ENCODE assay signal across 8 cellular contexts in the genomic region with DNA sequence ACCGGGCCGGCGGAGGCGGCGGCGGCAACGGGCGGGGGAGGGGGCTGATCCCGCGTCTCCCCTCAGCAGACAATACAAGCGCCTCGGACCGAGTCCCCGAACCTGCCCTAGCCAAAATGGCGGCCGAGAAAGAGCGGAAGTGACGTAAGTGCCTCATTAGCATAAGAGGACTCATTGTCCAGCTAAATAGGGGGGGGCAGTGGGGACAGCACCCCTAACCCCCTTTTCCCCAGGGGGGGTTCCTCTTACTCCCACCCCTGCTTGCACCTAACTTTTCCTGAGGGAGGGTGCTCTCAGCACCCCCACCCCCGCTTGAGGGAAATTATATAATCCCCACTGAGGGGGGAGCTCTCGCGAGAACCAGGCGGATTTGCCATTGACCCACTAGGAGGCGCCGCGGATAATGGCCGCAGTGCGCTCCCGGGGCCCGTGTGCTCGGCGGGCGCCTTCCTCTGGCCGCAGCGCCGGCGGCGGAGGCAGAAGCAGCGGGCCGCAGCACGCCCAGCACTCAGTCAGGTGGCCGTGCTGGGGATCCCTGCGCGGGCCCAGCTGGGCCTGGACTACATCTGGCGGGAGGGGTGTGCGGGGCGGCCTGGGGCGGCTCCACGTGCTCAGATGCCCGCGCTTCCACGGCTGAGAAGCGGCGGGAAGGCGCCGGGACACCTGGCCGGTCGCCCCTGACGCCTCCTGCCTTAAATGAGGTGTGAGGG. TPM values are rescaled to one million over a fixed set of nuclear protein-coding genes. Genes with fewer than 3 reads are reported as not detected.
DNase-seq lines count a peak whose midpoint lies in the region; ATAC-seq and TF ChIP-seq lines count a peak whose summit lies in the region.

TSS of gene ADNP (minus strand) at position 132 of the 710 bp plus-strand sequence. CDS start 27,441 bp downstream, outside the sequence.

- WGBS in upper lobe of left lung, 2 donors, result 0 to 2% methylated on average over 15 to 19 of the region's 58 CpGs

- TF ChIP-seq EP300 in upper lobe of left lung (IDR thresholded peaks at IDR 0.05), result peak in 1 of 4 donors; percentile 37

- H3K27me3 ChIP-seq in upper lobe of left lung, result no peaks in the 10 kb centered on the region

- intact Hi-C loops in T-helper 1 cell treated with Interleukin-12 subunit alpha and Interleukin-12 subunit beta and Interleukin-4 antibody, amounts not matched to agents 30 ng/mL and 1 ng/mL, for 36 hours (cut with micrococcal nuclease), result loop anchor here (1.0 to 10.0 kb wide), 4 partner anchors 27 to 1017 kb away; partner anchors contain the start of genes DPM1, MOCS3, PARD6B and SPATA2
- intact Hi-C loops in left cardiac atrium (cut with DNase I), result no loop called here
- intact Hi-C loops in posterior vena cava (cut with DNase I), result no loop called here

- peaks cover 27 to 40% (median 34%) of the 10 kb centered on the region in 4 donors for H3K4me1 ChIP-seq in upper lobe of left lung

- peak within 1 kb of the TSS; percentile 97 to 100 (median 99) for H3K27ac ChIP-seq in upper lobe of left lung

- TF ChIP-seq POLR2A in GM15510 (IDR thresholded peaks at IDR 0.05; ENCODE audit: borderline replicate concordance, extremely low read depth, insufficient read length), result peak; percentile 80
- TF ChIP-seq POLR2A in upper lobe of left lung (IDR thresholded peaks at IDR 0.05), result peak in 3 of 4 donors; percentile 27 to 84 (median 84)

- peak; percentile 55 for ATAC-seq in HG02884 (IDR thresholded peaks at IDR 0.05; ENCODE audit: unreplicated experiment)
- ATAC-seq in left cardiac atrium, result peak; percentile 87 to 89
- peak; percentile 94 to 95 for ATAC-seq in upper lobe of left lung (ENCODE audit: low FRiP score in 2 of 2)

- H3K36me3 ChIP-seq in upper lobe of left lung, result peaks cover 12 to 40% (median 21%) of the 10 kb centered on the region in 4 donors

- no peaks in the 10 kb centered on the region for H3K9me3 ChIP-seq in upper lobe of left lung

- DNase-seq in NCI-H1694 (lab: John Stamatoyannopoulos, UW) (peak; percentile 36), amniotic epithelial cell (ENCODE audit: low read depth) (peak; percentile 95), left cardiac atrium (peak; percentile 93), posterior vena cava (ENCODE audit: low spot score) (peak; percentile 97), upper lobe of left lung (peak; percentile 92 to 96)

- peak within 1 kb of the TSS; percentile 81 to 95 (median 94) for H3K4me3 ChIP-seq in upper lobe of left lung

- TF ChIP-seq CTCF in upper lobe of left lung (IDR thresholded peaks at IDR 0.05), result peak; percentile 45 to 93 (median 88)

RNA-seq across cellular contexts. Expression of gene ADNP, which starts in this region (rescaled TPM):
- total RNA-seq in T-helper 1 cell treated with Interleukin-12 subunit alpha and Interleukin-12 subunit beta and Interleukin-4 antibody, amounts not matched to agents 30 ng/mL and 1 ng/mL, for 36 hours, result 75.3 and 79.3 TPM in 2 replicates
- total RNA-seq in left cardiac atrium (10 to 100 TPM; 31.8 to 34.5 TPM), posterior vena cava (10 to 100 TPM; 42.2 to 48.1 TPM), upper lobe of left lung (10 to 100 TPM; 27.3 to 72.6 (median 45.0) TPM)

Comparison
In these comparisons a context has a peak if more than half of its experiments do, and no peak if none do; other contexts are left out.
1. Peak in every context shown above with its lines: DNase-seq, ATAC-seq, H3K4me3 ChIP-seq and H3K27ac ChIP-seq.
2. DNase-seq: peak in every context shown above with its lines; median percentile 97 in posterior vena cava; 95 in amniotic epithelial cell; 94 in upper lobe of left lung; 93 in left cardiac atrium; 36 in NCI-H1694.